In genomic region chr17:57084802-57085447, GRCh38 we compare ENCODE assay signal across 1 cellular context.
TF ChIP-seq lines count a peak whose summit lies in the region.

AKAP1 (plus strand) TSS chr17:57085246; CDS start chr17:57105465, 20,219 bp downstream.

TF ChIP-seq in HepG2, 621 proteins besides CTCF, POLR2A, EP300 and RAD21 (continued from another document and continues in another):
- TF ChIP-seq TIGD3 (CRISPR knock-in tag; IDR thresholded peaks at IDR 0.05; ENCODE audit: borderline replicate concordance): no peak
- TF ChIP-seq ZNF333 (CRISPR knock-in tag; IDR thresholded peaks at IDR 0.05; ENCODE audit: borderline replicate concordance): peak; percentile 63; the same call in 1 of the 2 replicates
- no peak for TF ChIP-seq ZNF782 (CRISPR knock-in tag; IDR thresholded peaks at IDR 0.05; ENCODE audit: borderline replicate concordance)
- TF ChIP-seq ZNF337 (CRISPR knock-in tag; IDR thresholded peaks at IDR 0.05; ENCODE audit: borderline replicate concordance, low read depth): no peak
- TF ChIP-seq HOXD1 (CRISPR knock-in tag; IDR thresholded peaks at IDR 0.05): peak; percentile 73; the same call in 1 of the 2 replicates
- TF ChIP-seq ZNF776 (CRISPR knock-in tag; IDR thresholded peaks at IDR 0.05): no peak; the same call in 1 of the 2 replicates
- TF ChIP-seq NBN (conservative IDR thresholded peaks at IDR 0.05): no peak
- TF ChIP-seq DBP (CRISPR knock-in tag; IDR thresholded peaks at IDR 0.05; ENCODE audit: not compliant biosample characterization): no peak
- TF ChIP-seq ZNF878 (CRISPR knock-in tag; IDR thresholded peaks at IDR 0.05): no peak
- no peak for TF ChIP-seq HES4 (CRISPR knock-in tag; IDR thresholded peaks at IDR 0.05; ENCODE audit: borderline replicate concordance)
- TF ChIP-seq FOXK1 (CRISPR knock-in tag; IDR thresholded peaks at IDR 0.05; ENCODE audit: borderline replicate concordance, low read depth): no peak; the same call in 1 of the 2 replicates
- peak; percentile 56 for TF ChIP-seq SRSF1 (optimal IDR thresholded peaks at IDR 0.05; ENCODE audit: low read depth, low read length)
- TF ChIP-seq TARDBP (CRISPR knock-in tag; IDR thresholded peaks at IDR 0.05): peak; percentile 61; the same call in 1 of the 2 replicates
- peak; percentile 64 for TF ChIP-seq CBX1 (IDR thresholded peaks at IDR 0.05; ENCODE audit: low read depth)
- TF ChIP-seq ZFYVE20 (CRISPR knock-in tag; IDR thresholded peaks at IDR 0.05; ENCODE audit: borderline replicate concordance, low read depth): peak; percentile 15; the same call in 1 of the 2 replicates
- TF ChIP-seq NR2F6 (IDR thresholded peaks at IDR 0.05): no peak
- TF ChIP-seq NR2F6 (CRISPR knock-in tag; IDR thresholded peaks at IDR 0.05): peak; percentile 15; the same call in 1 of the 2 replicates
- no peak for TF ChIP-seq ZNF564 (CRISPR knock-in tag; IDR thresholded peaks at IDR 0.05)
- no peak for TF ChIP-seq NFKB2 (CRISPR knock-in tag; IDR thresholded peaks at IDR 0.05; ENCODE audit: borderline replicate concordance)
- TF ChIP-seq MTA3 (CRISPR knock-in tag; IDR thresholded peaks at IDR 0.05): no peak
- 0 out of 2 replicates have a peak, but pooled peaks have one; percentile 80 for TF ChIP-seq FOXC1 (CRISPR knock-in tag; IDR thresholded peaks at IDR 0.05; ENCODE audit: borderline replicate concordance)
- TF ChIP-seq IKZF1 (IDR thresholded peaks at IDR 0.05): no peak
- TF ChIP-seq ZNF775 (CRISPR knock-in tag; IDR thresholded peaks at IDR 0.05; ENCODE audit: borderline replicate concordance): no peak
- TF ChIP-seq U2AF2 (IDR thresholded peaks at IDR 0.05; ENCODE audit: low read depth, low read length): no peak
- TF ChIP-seq NRL (CRISPR knock-in tag; IDR thresholded peaks at IDR 0.05; ENCODE audit: borderline replicate concordance): peak; percentile 92; the same call in 1 of the 2 replicates
- peak; percentile 91; the same call in 1 of the 2 replicates for TF ChIP-seq MYPOP (CRISPR knock-in tag; IDR thresholded peaks at IDR 0.05)
- TF ChIP-seq CREM (IDR thresholded peaks at IDR 0.05): no peak
- no peak for TF ChIP-seq CREM (CRISPR knock-in tag; IDR thresholded peaks at IDR 0.05)
- TF ChIP-seq TRIM22 (IDR thresholded peaks at IDR 0.05): no peak
- no peak for TF ChIP-seq ZNF446 (CRISPR knock-in tag; IDR thresholded peaks at IDR 0.05)
- TF ChIP-seq TFE3 (CRISPR knock-in tag; IDR thresholded peaks at IDR 0.05): peak; percentile 80
- TF ChIP-seq ZNF20 (CRISPR knock-in tag; IDR thresholded peaks at IDR 0.05): no peak
- no peak for TF ChIP-seq FOSL1 (CRISPR knock-in tag; IDR thresholded peaks at IDR 0.05; ENCODE audit: borderline replicate concordance)
- TF ChIP-seq AKAP8 (CRISPR knock-in tag; IDR thresholded peaks at IDR 0.05): no peak
- TF ChIP-seq ZNF432 (CRISPR knock-in tag; IDR thresholded peaks at IDR 0.05; ENCODE audit: borderline replicate concordance): no peak
- TF ChIP-seq MLX (CRISPR knock-in tag; IDR thresholded peaks at IDR 0.05): no peak; the same call in 1 of the 2 replicates
- no peak for TF ChIP-seq ZNF615 (CRISPR knock-in tag; IDR thresholded peaks at IDR 0.05; ENCODE audit: borderline replicate concordance)
- 0 out of 2 replicates have a peak, but pooled peaks have one; percentile 12 for TF ChIP-seq ZBTB1 (CRISPR knock-in tag; IDR thresholded peaks at IDR 0.05; ENCODE audit: borderline replicate concordance)
- no peak for TF ChIP-seq ZNF784 (CRISPR knock-in tag; IDR thresholded peaks at IDR 0.05; ENCODE audit: borderline replicate concordance)
- TF ChIP-seq SMAD3 (CRISPR knock-in tag; IDR thresholded peaks at IDR 0.05): no peak
- no peak for TF ChIP-seq REL (CRISPR knock-in tag; conservative IDR thresholded peaks at IDR 0.05)
- TF ChIP-seq NAIF1 (CRISPR knock-in tag; IDR thresholded peaks at IDR 0.05; ENCODE audit: borderline replicate concordance): no peak
- TF ChIP-seq ZNF326 (CRISPR knock-in tag; IDR thresholded peaks at IDR 0.05; ENCODE audit: borderline replicate concordance): no peak
- no peak for TF ChIP-seq EHMT2 (IDR thresholded peaks at IDR 0.05; ENCODE audit: borderline replicate concordance, low read depth, low read length)
- TF ChIP-seq ZNF614 (CRISPR knock-in tag; IDR thresholded peaks at IDR 0.05; ENCODE audit: borderline replicate concordance): 0 out of 2 replicates have a peak, but pooled peaks have one; percentile 72
- TF ChIP-seq CCDC6 (CRISPR knock-in tag; IDR thresholded peaks at IDR 0.05): peak; percentile 66; the same call in 1 of the 2 replicates
- TF ChIP-seq ZNF207 (IDR thresholded peaks at IDR 0.05; ENCODE audit: borderline replicate concordance): no peak
- no peak for TF ChIP-seq ZNF251 (CRISPR knock-in tag; IDR thresholded peaks at IDR 0.05)
- TF ChIP-seq HNRNPUL1 (IDR thresholded peaks at IDR 0.05; ENCODE audit: low read depth, low read length): no peak
- TF ChIP-seq ZNF879 (CRISPR knock-in tag; IDR thresholded peaks at IDR 0.05): no peak; the same call in 1 of the 2 replicates
- TF ChIP-seq CEBPB (IDR thresholded peaks at IDR 0.05; ENCODE audit: borderline replicate concordance, low read depth, low read length): no peak
- no peak for TF ChIP-seq ZNF362 (CRISPR knock-in tag; IDR thresholded peaks at IDR 0.05; ENCODE audit: borderline replicate concordance)
- TF ChIP-seq DRAP1 (CRISPR knock-in tag; IDR thresholded peaks at IDR 0.05): peak; percentile 80
- TF ChIP-seq JUND (CRISPR knock-in tag; IDR thresholded peaks at IDR 0.05): no peak; the same call in 1 of the 2 replicates
- no peak for TF ChIP-seq THAP8 (CRISPR knock-in tag; IDR thresholded peaks at IDR 0.05; ENCODE audit: borderline replicate concordance)
- TF ChIP-seq TOE1 (CRISPR knock-in tag; IDR thresholded peaks at IDR 0.05): no peak
- TF ChIP-seq ZNF331 (CRISPR knock-in tag; IDR thresholded peaks at IDR 0.05): peak; percentile 30
- TF ChIP-seq ZFP41 (CRISPR knock-in tag; IDR thresholded peaks at IDR 0.05; ENCODE audit: borderline replicate concordance): no peak
- TF ChIP-seq TBL1XR1 (IDR thresholded peaks at IDR 0.05; ENCODE audit: borderline replicate concordance, low read length, partially characterized antibody): no peak
- no peak; the same call in 1 of the 2 replicates for TF ChIP-seq GMEB1 (CRISPR knock-in tag; IDR thresholded peaks at IDR 0.05; ENCODE audit: borderline replicate concordance)
- peak; percentile 7; the same call in 1 of the 2 replicates for TF ChIP-seq NR2F2 (IDR thresholded peaks at IDR 0.05; ENCODE audit: borderline replicate concordance, low read depth)
